In the genomic region with DNA sequence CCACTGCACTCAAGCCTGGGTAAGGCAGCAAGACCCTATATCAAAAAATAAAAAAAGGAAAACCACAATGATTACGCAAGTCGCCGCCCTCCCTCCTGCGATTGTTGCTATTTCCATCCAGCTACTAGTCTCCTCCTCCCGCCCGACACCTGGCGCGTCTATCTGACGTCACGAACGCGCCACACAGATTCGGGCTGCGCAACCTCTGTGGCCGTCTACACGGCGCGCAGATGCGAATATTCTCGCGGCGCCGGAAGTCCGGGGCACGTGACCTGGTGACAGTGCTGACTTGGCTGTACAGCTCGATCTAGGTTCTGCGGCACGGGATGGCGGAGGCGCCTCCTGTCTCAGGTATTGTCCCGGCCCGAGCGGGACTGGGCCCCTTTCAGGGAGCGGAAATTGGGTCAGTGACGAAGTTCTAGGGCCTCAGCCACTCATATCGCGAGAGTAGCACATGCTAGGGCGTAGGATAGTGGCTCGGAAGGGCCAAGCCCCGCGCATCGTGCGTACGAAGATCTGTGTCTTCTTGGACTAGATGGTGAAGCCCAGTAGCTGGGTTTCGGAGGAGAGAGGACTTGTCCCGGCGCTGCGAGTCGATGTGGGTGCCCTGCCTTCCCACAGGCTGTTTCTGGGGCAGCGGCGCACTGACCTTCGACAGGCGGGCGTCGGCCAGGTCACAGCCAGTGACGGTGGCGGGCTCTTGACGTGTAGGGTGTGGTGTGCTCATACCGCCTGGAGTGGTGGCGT, we compare ENCODE assay signal across 1 cellular context.
A peak's percentile ranks its signal among the peaks of the same experiment; 100 is the strongest.
TF ChIP-seq lines count a peak whose summit lies in the region.

Gene NFX1 (plus strand): TSS at position 270 of the 747 bp plus-strand sequence. CDS start 57 bp downstream, at position 327.

TF ChIP-seq in WTC11, 78 proteins besides CTCF, POLR2A, EP300 and RAD21 (continued from another document and continues in another):
- TF ChIP-seq, protein P1, sequence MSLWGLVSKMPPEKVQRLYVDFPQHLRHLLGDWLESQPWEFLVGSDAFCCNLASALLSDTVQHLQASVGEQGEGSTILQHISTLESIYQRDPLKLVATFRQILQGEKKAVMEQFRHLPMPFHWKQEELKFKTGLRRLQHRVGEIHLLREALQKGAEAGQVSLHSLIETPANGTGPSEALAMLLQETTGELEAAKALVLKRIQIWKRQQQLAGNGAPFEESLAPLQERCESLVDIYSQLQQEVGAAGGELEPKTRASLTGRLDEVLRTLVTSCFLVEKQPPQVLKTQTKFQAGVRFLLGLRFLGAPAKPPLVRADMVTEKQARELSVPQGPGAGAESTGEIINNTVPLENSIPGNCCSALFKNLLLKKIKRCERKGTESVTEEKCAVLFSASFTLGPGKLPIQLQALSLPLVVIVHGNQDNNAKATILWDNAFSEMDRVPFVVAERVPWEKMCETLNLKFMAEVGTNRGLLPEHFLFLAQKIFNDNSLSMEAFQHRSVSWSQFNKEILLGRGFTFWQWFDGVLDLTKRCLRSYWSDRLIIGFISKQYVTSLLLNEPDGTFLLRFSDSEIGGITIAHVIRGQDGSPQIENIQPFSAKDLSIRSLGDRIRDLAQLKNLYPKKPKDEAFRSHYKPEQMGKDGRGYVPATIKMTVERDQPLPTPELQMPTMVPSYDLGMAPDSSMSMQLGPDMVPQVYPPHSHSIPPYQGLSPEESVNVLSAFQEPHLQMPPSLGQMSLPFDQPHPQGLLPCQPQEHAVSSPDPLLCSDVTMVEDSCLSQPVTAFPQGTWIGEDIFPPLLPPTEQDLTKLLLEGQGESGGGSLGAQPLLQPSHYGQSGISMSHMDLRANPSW (CRISPR knock-in tag; conservative IDR thresholded peaks at IDR 0.05; ENCODE audit: low read depth): no peak
- no peak for TF ChIP-seq ZNF121 (CRISPR knock-in tag; IDR thresholded peaks at IDR 0.05)
- peak; percentile 81; the same call in 1 of the 2 replicates for TF ChIP-seq ATF1 (CRISPR knock-in tag; IDR thresholded peaks at IDR 0.05)
- TF ChIP-seq, protein P2, sequence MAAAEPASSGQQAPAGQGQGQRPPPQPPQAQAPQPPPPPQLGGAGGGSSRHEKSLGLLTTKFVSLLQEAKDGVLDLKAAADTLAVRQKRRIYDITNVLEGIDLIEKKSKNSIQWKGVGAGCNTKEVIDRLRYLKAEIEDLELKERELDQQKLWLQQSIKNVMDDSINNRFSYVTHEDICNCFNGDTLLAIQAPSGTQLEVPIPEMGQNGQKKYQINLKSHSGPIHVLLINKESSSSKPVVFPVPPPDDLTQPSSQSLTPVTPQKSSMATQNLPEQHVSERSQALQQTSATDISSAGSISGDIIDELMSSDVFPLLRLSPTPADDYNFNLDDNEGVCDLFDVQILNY (CRISPR knock-in tag; IDR thresholded peaks at IDR 0.05): peak; percentile 86
- no peak for TF ChIP-seq MXD4 (CRISPR knock-in tag; IDR thresholded peaks at IDR 0.05; ENCODE audit: borderline replicate concordance)
- TF ChIP-seq, protein P3, sequence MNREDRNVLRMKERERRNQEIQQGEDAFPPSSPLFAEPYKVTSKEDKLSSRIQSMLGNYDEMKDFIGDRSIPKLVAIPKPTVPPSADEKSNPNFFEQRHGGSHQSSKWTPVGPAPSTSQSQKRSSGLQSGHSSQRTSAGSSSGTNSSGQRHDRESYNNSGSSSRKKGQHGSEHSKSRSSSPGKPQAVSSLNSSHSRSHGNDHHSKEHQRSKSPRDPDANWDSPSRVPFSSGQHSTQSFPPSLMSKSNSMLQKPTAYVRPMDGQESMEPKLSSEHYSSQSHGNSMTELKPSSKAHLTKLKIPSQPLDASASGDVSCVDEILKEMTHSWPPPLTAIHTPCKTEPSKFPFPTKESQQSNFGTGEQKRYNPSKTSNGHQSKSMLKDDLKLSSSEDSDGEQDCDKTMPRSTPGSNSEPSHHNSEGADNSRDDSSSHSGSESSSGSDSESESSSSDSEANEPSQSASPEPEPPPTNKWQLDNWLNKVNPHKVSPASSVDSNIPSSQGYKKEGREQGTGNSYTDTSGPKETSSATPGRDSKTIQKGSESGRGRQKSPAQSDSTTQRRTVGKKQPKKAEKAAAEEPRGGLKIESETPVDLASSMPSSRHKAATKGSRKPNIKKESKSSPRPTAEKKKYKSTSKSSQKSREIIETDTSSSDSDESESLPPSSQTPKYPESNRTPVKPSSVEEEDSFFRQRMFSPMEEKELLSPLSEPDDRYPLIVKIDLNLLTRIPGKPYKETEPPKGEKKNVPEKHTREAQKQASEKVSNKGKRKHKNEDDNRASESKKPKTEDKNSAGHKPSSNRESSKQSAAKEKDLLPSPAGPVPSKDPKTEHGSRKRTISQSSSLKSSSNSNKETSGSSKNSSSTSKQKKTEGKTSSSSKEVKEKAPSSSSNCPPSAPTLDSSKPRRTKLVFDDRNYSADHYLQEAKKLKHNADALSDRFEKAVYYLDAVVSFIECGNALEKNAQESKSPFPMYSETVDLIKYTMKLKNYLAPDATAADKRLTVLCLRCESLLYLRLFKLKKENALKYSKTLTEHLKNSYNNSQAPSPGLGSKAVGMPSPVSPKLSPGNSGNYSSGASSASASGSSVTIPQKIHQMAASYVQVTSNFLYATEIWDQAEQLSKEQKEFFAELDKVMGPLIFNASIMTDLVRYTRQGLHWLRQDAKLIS (CRISPR knock-in tag; IDR thresholded peaks at IDR 0.05; ENCODE audit: borderline replicate concordance): no peak
- TF ChIP-seq USF2 (CRISPR knock-in tag; IDR thresholded peaks at IDR 0.05): peak; percentile 99
- peak; percentile 85; the same call in 1 of the 2 replicates for TF ChIP-seq ZBTB21 (CRISPR knock-in tag; IDR thresholded peaks at IDR 0.05; ENCODE audit: borderline replicate concordance)
- no peak for TF ChIP-seq CDX4 (CRISPR knock-in tag; IDR thresholded peaks at IDR 0.05; ENCODE audit: borderline replicate concordance)
- no peak for TF ChIP-seq HMGXB4 (CRISPR knock-in tag; IDR thresholded peaks at IDR 0.05)
- TF ChIP-seq, protein P4, sequence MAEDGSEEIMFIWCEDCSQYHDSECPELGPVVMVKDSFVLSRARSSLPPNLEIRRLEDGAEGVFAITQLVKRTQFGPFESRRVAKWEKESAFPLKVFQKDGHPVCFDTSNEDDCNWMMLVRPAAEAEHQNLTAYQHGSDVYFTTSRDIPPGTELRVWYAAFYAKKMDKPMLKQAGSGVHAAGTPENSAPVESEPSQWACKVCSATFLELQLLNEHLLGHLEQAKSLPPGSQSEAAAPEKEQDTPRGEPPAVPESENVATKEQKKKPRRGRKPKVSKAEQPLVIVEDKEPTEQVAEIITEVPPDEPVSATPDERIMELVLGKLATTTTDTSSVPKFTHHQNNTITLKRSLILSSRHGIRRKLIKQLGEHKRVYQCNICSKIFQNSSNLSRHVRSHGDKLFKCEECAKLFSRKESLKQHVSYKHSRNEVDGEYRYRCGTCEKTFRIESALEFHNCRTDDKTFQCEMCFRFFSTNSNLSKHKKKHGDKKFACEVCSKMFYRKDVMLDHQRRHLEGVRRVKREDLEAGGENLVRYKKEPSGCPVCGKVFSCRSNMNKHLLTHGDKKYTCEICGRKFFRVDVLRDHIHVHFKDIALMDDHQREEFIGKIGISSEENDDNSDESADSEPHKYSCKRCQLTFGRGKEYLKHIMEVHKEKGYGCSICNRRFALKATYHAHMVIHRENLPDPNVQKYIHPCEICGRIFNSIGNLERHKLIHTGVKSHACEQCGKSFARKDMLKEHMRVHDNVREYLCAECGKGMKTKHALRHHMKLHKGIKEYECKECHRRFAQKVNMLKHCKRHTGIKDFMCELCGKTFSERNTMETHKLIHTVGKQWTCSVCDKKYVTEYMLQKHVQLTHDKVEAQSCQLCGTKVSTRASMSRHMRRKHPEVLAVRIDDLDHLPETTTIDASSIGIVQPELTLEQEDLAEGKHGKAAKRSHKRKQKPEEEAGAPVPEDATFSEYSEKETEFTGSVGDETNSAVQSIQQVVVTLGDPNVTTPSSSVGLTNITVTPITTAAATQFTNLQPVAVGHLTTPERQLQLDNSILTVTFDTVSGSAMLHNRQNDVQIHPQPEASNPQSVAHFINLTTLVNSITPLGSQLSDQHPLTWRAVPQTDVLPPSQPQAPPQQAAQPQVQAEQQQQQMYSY (CRISPR knock-in tag; IDR thresholded peaks at IDR 0.05): no peak
- TF ChIP-seq NFE2L1 (CRISPR knock-in tag; IDR thresholded peaks at IDR 0.05): peak; percentile 59; the same call in 1 of the 2 replicates
- TF ChIP-seq TEAD4 (CRISPR knock-in tag; IDR thresholded peaks at IDR 0.05): no peak
- TF ChIP-seq ELF4 (CRISPR knock-in tag; IDR thresholded peaks at IDR 0.05; ENCODE audit: low read depth): no peak
- TF ChIP-seq NR3C1 (CRISPR knock-in tag; conservative IDR thresholded peaks at IDR 0.05; ENCODE audit: low read depth): no peak
- TF ChIP-seq ZBTB43 (CRISPR knock-in tag; IDR thresholded peaks at IDR 0.05): 0 out of 2 replicates have a peak, but pooled peaks have one; percentile 81
- TF ChIP-seq GRHL2 (CRISPR knock-in tag; IDR thresholded peaks at IDR 0.05; ENCODE audit: insufficient replicate concordance, severe bottlenecking): no peak
- TF ChIP-seq ZNF138 (CRISPR knock-in tag; conservative IDR thresholded peaks at IDR 0.05): no peak
- TF ChIP-seq IRF2 (CRISPR knock-in tag; IDR thresholded peaks at IDR 0.05; ENCODE audit: borderline replicate concordance, low read depth): no peak
- TF ChIP-seq ZNF219 (CRISPR knock-in tag; IDR thresholded peaks at IDR 0.05; ENCODE audit: borderline replicate concordance): no peak
- no peak for TF ChIP-seq NFYB (CRISPR knock-in tag; conservative IDR thresholded peaks at IDR 0.05; ENCODE audit: low read depth)
- TF ChIP-seq TCF7 (CRISPR knock-in tag; IDR thresholded peaks at IDR 0.05; ENCODE audit: low read depth): no peak
- TF ChIP-seq, protein P5, sequence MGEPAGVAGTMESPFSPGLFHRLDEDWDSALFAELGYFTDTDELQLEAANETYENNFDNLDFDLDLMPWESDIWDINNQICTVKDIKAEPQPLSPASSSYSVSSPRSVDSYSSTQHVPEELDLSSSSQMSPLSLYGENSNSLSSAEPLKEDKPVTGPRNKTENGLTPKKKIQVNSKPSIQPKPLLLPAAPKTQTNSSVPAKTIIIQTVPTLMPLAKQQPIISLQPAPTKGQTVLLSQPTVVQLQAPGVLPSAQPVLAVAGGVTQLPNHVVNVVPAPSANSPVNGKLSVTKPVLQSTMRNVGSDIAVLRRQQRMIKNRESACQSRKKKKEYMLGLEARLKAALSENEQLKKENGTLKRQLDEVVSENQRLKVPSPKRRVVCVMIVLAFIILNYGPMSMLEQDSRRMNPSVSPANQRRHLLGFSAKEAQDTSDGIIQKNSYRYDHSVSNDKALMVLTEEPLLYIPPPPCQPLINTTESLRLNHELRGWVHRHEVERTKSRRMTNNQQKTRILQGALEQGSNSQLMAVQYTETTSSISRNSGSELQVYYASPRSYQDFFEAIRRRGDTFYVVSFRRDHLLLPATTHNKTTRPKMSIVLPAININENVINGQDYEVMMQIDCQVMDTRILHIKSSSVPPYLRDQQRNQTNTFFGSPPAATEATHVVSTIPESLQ (CRISPR knock-in tag; IDR thresholded peaks at IDR 0.05): no peak
- TF ChIP-seq ESRRA (CRISPR knock-in tag; IDR thresholded peaks at IDR 0.05; ENCODE audit: borderline replicate concordance): no peak
- no peak for TF ChIP-seq PREB (CRISPR knock-in tag; IDR thresholded peaks at IDR 0.05; ENCODE audit: borderline replicate concordance)
- no peak for TF ChIP-seq OVOL2 (CRISPR knock-in tag; IDR thresholded peaks at IDR 0.05; ENCODE audit: borderline replicate concordance)
- TF ChIP-seq, protein P6, sequence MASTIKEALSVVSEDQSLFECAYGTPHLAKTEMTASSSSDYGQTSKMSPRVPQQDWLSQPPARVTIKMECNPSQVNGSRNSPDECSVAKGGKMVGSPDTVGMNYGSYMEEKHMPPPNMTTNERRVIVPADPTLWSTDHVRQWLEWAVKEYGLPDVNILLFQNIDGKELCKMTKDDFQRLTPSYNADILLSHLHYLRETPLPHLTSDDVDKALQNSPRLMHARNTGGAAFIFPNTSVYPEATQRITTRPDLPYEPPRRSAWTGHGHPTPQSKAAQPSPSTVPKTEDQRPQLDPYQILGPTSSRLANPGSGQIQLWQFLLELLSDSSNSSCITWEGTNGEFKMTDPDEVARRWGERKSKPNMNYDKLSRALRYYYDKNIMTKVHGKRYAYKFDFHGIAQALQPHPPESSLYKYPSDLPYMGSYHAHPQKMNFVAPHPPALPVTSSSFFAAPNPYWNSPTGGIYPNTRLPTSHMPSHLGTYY (CRISPR knock-in tag; IDR thresholded peaks at IDR 0.05): no peak
